ENCODE assay signal across 27 cellular contexts in genomic region chr10:13356392-13356791, GRCh38.
"Had no signal": no experiment of that assay in that cellular context is flagged by ENCODE, and none has a peak within 500 bp of the region (broad histone marks: within the 10 kb centered on the region; RNA-seq: fewer than 3 reads in every experiment).

No MANE protein-coding gene starts in this region.

- H3K27ac ChIP-seq: left lung, lower lobe of right lung, neutrophil, ovary, psoas muscle, right lobe of liver, tibial nerve, uterus had no signal

- H3K27ac Mint-ChIP-seq: immature natural killer cell; stimulated activated memory B cell treated with anti-CD40 and anti-IgM and Interleukin-4, amounts not matched to agents 10 μg/mL and 1 μg/mL and 100 μg/mL, for 72 hours; stimulated activated naive CD8-positive, alpha-beta T cell treated with anti-CD3 and anti-CD28 coated beads, Interleukin-15, amount 100 ng/mL, for 72 hours; type B pancreatic cell had no signal

- H3K4me2 ChIP-seq: smooth muscle cell had no signal

- H3K9me3 ChIP-seq: left lung, lower lobe of right lung, neutrophil, ovary, psoas muscle, right lobe of liver, tibial nerve, uterus had no signal

- H3K27me3 ChIP-seq: ovary, right lobe of liver, uterus had no signal

- H3K4me1 ChIP-seq: left lung, lower lobe of right lung, psoas muscle, right lobe of liver, tibial nerve, uterus had no signal

- H3K36me3 Mint-ChIP-seq: immature natural killer cell; naive thymus-derived CD8-positive, alpha-beta T cell; stimulated activated memory B cell treated with anti-CD40 and anti-IgM and Interleukin-4, amounts not matched to agents 10 μg/mL and 1 μg/mL and 100 μg/mL, for 72 hours; type B pancreatic cell had no signal

- H3K4me3 ChIP-seq: left lung, lower lobe of right lung, ovary, psoas muscle, right lobe of liver, smooth muscle cell, tibial nerve, uterus had no signal

- H3K9me3 Mint-ChIP-seq: immature natural killer cell; naive thymus-derived CD8-positive, alpha-beta T cell; nephron; neural crest cell; stimulated activated memory B cell treated with anti-CD40 and anti-IgM and Interleukin-4, amounts not matched to agents 10 μg/mL and 1 μg/mL and 100 μg/mL, for 72 hours; stimulated activated naive CD8-positive, alpha-beta T cell treated with anti-CD3 and anti-CD28 coated beads, Interleukin-15, amount 100 ng/mL, for 72 hours; type B pancreatic cell had no signal

- DNase-seq: hippocampal formation; immature natural killer cell; kidney; left colon; left lung; lower lobe of right lung; mammary epithelial cell; mesenchymal stem cell; naive thymus-derived CD8-positive, alpha-beta T cell; ovary; psoas muscle; right lobe of liver; stimulated activated CD4-positive, alpha-beta T cell treated with anti-CD3 and anti-CD28 coated beads, Interleukin-1b, Interleukin-23, amount 100 ng/mL, for 48 hours; stimulated activated CD4-positive, alpha-beta T cell treated with anti-CD3 and anti-CD28 coated beads, Interleukin-2, amount 100 ng/mL, for 48 hours; stimulated activated CD4-positive, alpha-beta T cell treated with anti-CD3 and anti-CD28 coated beads, Interleukin-4, amount 100 ng/mL, for 4 hours; stimulated activated CD8-positive, alpha-beta memory T cell treated with anti-CD3 and anti-CD28 coated beads, Interleukin-4, amount 100 ng/mL, for 48 hours; stimulated activated naive CD4-positive, alpha-beta T cell treated with Interleukin-2 at 50 U/mL for 16 hours; stimulated activated naive CD8-positive, alpha-beta T cell treated with anti-CD3 and anti-CD28 coated beads, Interleukin-15, amount 100 ng/mL, for 72 hours; substantia nigra; uterus had no signal

- H3K27me3 Mint-ChIP-seq: stimulated activated naive CD8-positive, alpha-beta T cell treated with anti-CD3 and anti-CD28 coated beads, Interleukin-15, amount 100 ng/mL, for 72 hours had no signal

- H3K4me1 Mint-ChIP-seq: immature natural killer cell had no signal

- ATAC-seq: left colon; left lung; lower lobe of right lung; naive thymus-derived CD8-positive, alpha-beta T cell; psoas muscle; right lobe of liver; stimulated activated memory B cell treated with anti-CD40 and anti-IgM and Interleukin-4, amounts not matched to agents 10 μg/mL and 1 μg/mL and 100 μg/mL, for 72 hours; stimulated activated naive CD8-positive, alpha-beta T cell treated with anti-CD3 and anti-CD28 coated beads, Interleukin-15, amount 100 ng/mL, for 72 hours had no signal

- H3K4me3 Mint-ChIP-seq: immature natural killer cell; naive thymus-derived CD8-positive, alpha-beta T cell; neural crest cell; stimulated activated memory B cell treated with anti-CD40 and anti-IgM and Interleukin-4, amounts not matched to agents 10 μg/mL and 1 μg/mL and 100 μg/mL, for 72 hours; stimulated activated naive CD8-positive, alpha-beta T cell treated with anti-CD3 and anti-CD28 coated beads, Interleukin-15, amount 100 ng/mL, for 72 hours; type B pancreatic cell had no signal

- H3K36me3 ChIP-seq: left lung, lower lobe of right lung, neutrophil, ovary, right lobe of liver, tibial nerve, uterus had no signal
